ENCODE assay signal across 13 cellular contexts in the genomic region with DNA sequence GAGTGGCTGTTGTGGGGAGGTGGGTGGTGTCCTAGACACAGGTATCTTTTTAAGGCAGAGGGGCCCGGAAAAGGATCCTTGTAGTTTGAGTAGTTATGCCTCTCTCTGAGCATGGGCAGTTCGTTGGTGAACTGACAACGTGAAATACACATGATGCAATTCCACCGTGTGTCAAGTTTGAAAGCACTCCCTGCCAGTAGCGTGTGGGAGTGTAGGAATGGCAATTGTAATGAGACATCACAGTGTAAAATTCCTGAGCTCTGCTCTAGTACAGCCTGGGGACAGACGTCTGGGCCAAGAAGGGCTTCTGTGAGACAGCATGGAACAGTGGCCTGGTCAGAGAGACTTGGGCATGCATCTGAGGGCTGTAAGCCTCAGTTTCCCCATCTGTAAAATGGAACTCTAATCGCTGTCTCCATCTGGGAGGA. TPM values are rescaled to one million over a fixed set of nuclear protein-coding genes. Genes with fewer than 3 reads are reported as not detected.
DNase-seq lines count a peak whose midpoint lies in the region; ATAC-seq and TF ChIP-seq lines count a peak whose summit lies in the region.
"Had no signal": no experiment of that assay in that cellular context is flagged by ENCODE, and none has a peak within 500 bp of the region (broad histone marks: within the 10 kb centered on the region; RNA-seq: fewer than 3 reads in every experiment).

No MANE protein-coding gene starts in this region.

- intact Hi-C loops in mammary epithelial cell (cut with micrococcal nuclease): loop anchor here (5.0 kb wide), 1 partner anchor 540 kb away; no protein-coding TSS in a partner anchor

- POLR2A ChIA-PET in BJ (lab: Charles Lee): no interaction called here

- DNase-seq in BJ (ENCODE audit: low read depth) (peak; percentile 74), KBM-7 (peak; percentile 34), mammary epithelial cell (peak; percentile 75), myocyte (ENCODE audit: low read depth) (peak; percentile 22), NCI-H69 (lab: John Stamatoyannopoulos, UW) (no peak), NCI-H345 treated with DMSO at 0.1 percent for 48 hours (lab: John Stamatoyannopoulos, UW; ENCODE audit: unreplicated experiment) (no peak), SKM-1 (lab: John Stamatoyannopoulos, UW; ENCODE audit: unreplicated experiment) (no peak)
- no peak for DNase-seq in effector memory CD8-positive, alpha-beta T cell
- DNase-seq: NCI-H2029, SJCRH30, upper lobe of right lung had no signal

- H3K9ac ChIP-seq in mammary epithelial cell (ENCODE audit: insufficient read depth, low read length): no peak overlapping the region

- WGBS in mammary epithelial cell (ENCODE audit: low coverage, missing lambda C conversion rate): 5% methylated on average over 6 of the region's 7 CpGs

- H4K20me1 ChIP-seq in mammary epithelial cell (ENCODE audit: insufficient read depth, low read length): no peaks in the 10 kb centered on the region

- no peak overlapping the region for H3K4me2 ChIP-seq in mammary epithelial cell (ENCODE audit: insufficient read depth, low read depth, low read length)

- peaks cover 21 to 30% of the 10 kb centered on the region in 2 donors for H3K4me1 Mint-ChIP-seq in effector memory CD8-positive, alpha-beta T cell (ENCODE audit: low read depth in 2 of 2)

- H3K4me1 ChIP-seq in mammary epithelial cell (ENCODE audit: insufficient read depth, low read length): peaks cover 7% of the 10 kb centered on the region
- H3K4me1 ChIP-seq: SJCRH30 had no signal

- no peak overlapping the region for H3K27ac Mint-ChIP-seq in effector memory CD8-positive, alpha-beta T cell

- no peak overlapping the region for H3K4me3 Mint-ChIP-seq in effector memory CD8-positive, alpha-beta T cell
- H3K4me3 Mint-ChIP-seq: natural killer cell treated with Interleukin-12 subunit alpha and Interleukin-12 subunit beta and Interleukin-15 and Interleukin-18, amount 100 ng/mL, for 72 hours had no signal

- H3K4me3 ChIP-seq in BJ (ENCODE audit: low read depth, low read length) (no peak overlapping the region), mammary epithelial cell (replicated peaks in 1 of 3; ENCODE audit: insufficient read depth in 1 of 3, low read depth in 2 of 3, low read length in 3 of 3) (no peak overlapping the region)
- H3K4me3 ChIP-seq: HAP-1, SJCRH30, upper lobe of right lung had no signal

- H3K27me3 ChIP-seq in BJ (ENCODE audit: control insufficient read depth, insufficient read depth, low read length) (no peaks in the 10 kb centered on the region), mammary epithelial cell (ENCODE audit: insufficient read depth, low read length) (no peaks in the 10 kb centered on the region)
- H3K27me3 ChIP-seq: SJCRH30, upper lobe of right lung had no signal

- in situ Hi-C loops in KBM-7 (cut with MboI; ENCODE audit: low pct_unique_long_range_greater_than_20kb, low sequenced_read_pairs) (no loop called here), mammary epithelial cell (cut with MboI; ENCODE audit: low sequenced_read_pairs in 2 of 2) (no loop called here)

- H3K36me3 ChIP-seq in BJ (ENCODE audit: control insufficient read depth, insufficient read depth, low read length) (no peaks in the 10 kb centered on the region), mammary epithelial cell (ENCODE audit: insufficient read depth, low read length) (no peaks in the 10 kb centered on the region)
- H3K36me3 ChIP-seq: SJCRH30, upper lobe of right lung had no signal

- H3K27me3 Mint-ChIP-seq in effector memory CD8-positive, alpha-beta T cell: no peaks in the 10 kb centered on the region
- H3K27me3 Mint-ChIP-seq: natural killer cell treated with Interleukin-12 subunit alpha and Interleukin-12 subunit beta and Interleukin-15 and Interleukin-18, amount 100 ng/mL, for 72 hours had no signal

- no peaks in the 10 kb centered on the region for H3K9me3 Mint-ChIP-seq in effector memory CD8-positive, alpha-beta T cell
- H3K9me3 Mint-ChIP-seq: natural killer cell treated with Interleukin-12 subunit alpha and Interleukin-12 subunit beta and Interleukin-15 and Interleukin-18, amount 100 ng/mL, for 72 hours had no signal

- H2AFZ ChIP-seq in mammary epithelial cell (ENCODE audit: low read depth, low read length): peak overlapping the region; percentile 72

- TF ChIP-seq CTCF in BJ (IDR thresholded peaks at IDR 0.05; ENCODE audit: insufficient read depth, low read depth, low read length) (no peak), mammary epithelial cell (conservative IDR thresholded peaks at IDR 0.05 in 1 of 2, IDR thresholded peaks at IDR 0.05 in 1 of 2; ENCODE audit: extremely low read depth in 1 of 2, insufficient read depth in 1 of 2, low read depth in 1 of 2, low read length in 2 of 2) (no peak)

- dilution Hi-C loops in mammary epithelial cell (cut with HindIII; ENCODE audit: low sequenced_read_pairs): no loop called here

- no peaks in the 10 kb centered on the region for H3K9me3 ChIP-seq in mammary epithelial cell (replicated peaks; ENCODE audit: insufficient read depth, low read length)
- H3K9me3 ChIP-seq: HAP-1, SJCRH30, upper lobe of right lung had no signal

- BruUV-seq in mammary epithelial cell (replicated peaks; lab: Mats Ljungman, UMichigan): no TSS peak

- peaks cover 14% of the 10 kb centered on the region for H3K36me3 Mint-ChIP-seq in effector memory CD8-positive, alpha-beta T cell (ENCODE audit: insufficient read depth)
- H3K36me3 Mint-ChIP-seq: natural killer cell treated with Interleukin-12 subunit alpha and Interleukin-12 subunit beta and Interleukin-15 and Interleukin-18, amount 100 ng/mL, for 72 hours had no signal

- ATAC-seq in effector memory CD8-positive, alpha-beta T cell (replicated peaks): no peak
- ATAC-seq: natural killer cell treated with Interleukin-12 subunit alpha and Interleukin-12 subunit beta and Interleukin-15 and Interleukin-18, amount 100 ng/mL, for 72 hours; upper lobe of right lung had no signal

- no peaks in the 10 kb centered on the region for H3K79me2 ChIP-seq in mammary epithelial cell (ENCODE audit: insufficient read depth, low read length)

- CTCF ChIA-PET in BJ (lab: Yijun Ruan, JAX) (interaction anchor here (0.6 to 2.8 kb wide), 10 partner anchors 8 to 266 kb away, joined by 3 to 21 read pairs (median 9); a partner anchor contains a TSS), mammary epithelial cell (lab: Charles Lee; ENCODE audit: low non-redundant PET) (interaction anchor here (1.4 kb wide), 1 partner anchor 10 kb away, joined by 7 read pairs; a partner anchor contains a TSS)

- no peak overlapping the region for H3K27ac ChIP-seq in mammary epithelial cell (ENCODE audit: insufficient read depth, low read depth, low read length)
- H3K27ac ChIP-seq: SJCRH30, upper lobe of right lung had no signal

RNA-seq across cellular contexts. Expression of a gene that starts 10.4 kb away (rescaled TPM):
- 8.2 and 11.1 TPM in 2 replicates for polyA plus RNA-seq in BJ (2011; rRNA removed)
- 8.4 and 10.0 TPM in 2 replicates for polyA minus RNA-seq in BJ (2011; rRNA and poly(A)+ RNA removed)
- total RNA-seq in mammary epithelial cell: 10 to 100 TPM in 1 of 2 donors, 1 to 10 TPM in 1; 2.5 to 23.4 TPM
- polyA plus RNA-seq in mammary epithelial cell: 43.5 TPM
- 70.1 TPM for polyA minus RNA-seq in mammary epithelial cell
- total RNA-seq in myocyte: 0.26 and 0.67 TPM in 2 replicates
- 0.43 TPM for polyA plus RNA-seq in myocyte (2012)

RNA-seq across cellular contexts. Expression of a gene that starts 29.2 kb away (rescaled TPM):
- polyA plus RNA-seq in BJ (2011; rRNA removed) (15.6 and 35.4 TPM in 2 replicates), mammary epithelial cell (78.8 TPM)
- 19.2 and 27.1 TPM in 2 replicates for polyA minus RNA-seq in BJ (2011; rRNA and poly(A)+ RNA removed)
- total RNA-seq in mammary epithelial cell (10 to 100 TPM; 44.0 to 82.1 TPM), myocyte (84.3 and 87.2 TPM in 2 replicates)
- 65.9 TPM for polyA minus RNA-seq in mammary epithelial cell
- polyA plus RNA-seq in myocyte (2012): 115 TPM

RNA-seq across cellular contexts. Expression of a gene that starts 56.3 kb away (rescaled TPM):
- polyA plus RNA-seq in BJ (2011; rRNA removed): 7.4 and 9.2 TPM in 2 replicates
- 7.1 and 7.2 TPM in 2 replicates for polyA minus RNA-seq in BJ (2011; rRNA and poly(A)+ RNA removed)
- 10 to 100 TPM; 15.8 to 25.7 TPM for total RNA-seq in mammary epithelial cell
- polyA plus RNA-seq in mammary epithelial cell: 18.6 TPM
- polyA minus RNA-seq in mammary epithelial cell: 18.8 TPM
- total RNA-seq in myocyte: 25.9 and 41.0 TPM in 2 replicates
- polyA plus RNA-seq in myocyte (2012): 25.1 TPM

RNA-seq across cellular contexts. Expression of a gene that starts 59.2 kb away (rescaled TPM):
- 1.6 and 4.0 TPM in 2 replicates for polyA plus RNA-seq in BJ (2011; rRNA removed)
- 5.8 and 8.5 TPM in 2 replicates for polyA minus RNA-seq in BJ (2011; rRNA and poly(A)+ RNA removed)
- 10 to 100 TPM in 1 of 2 donors, 1 to 10 TPM in 1; 9.0 to 14.9 TPM for total RNA-seq in mammary epithelial cell
- 5.7 TPM for polyA plus RNA-seq in mammary epithelial cell
- 35.6 TPM for polyA minus RNA-seq in mammary epithelial cell
- total RNA-seq in myocyte: 1.1 and 1.8 TPM in 2 replicates
- polyA plus RNA-seq in myocyte (2012): 4.4 TPM

Comparison
In these comparisons a context has a peak if more than half of its experiments do, and no peak if none do; other contexts are left out.
1. DNase-seq: peak in BJ (single experiment), KBM-7 (single experiment), mammary epithelial cell (single experiment) and myocyte (single experiment); none in NCI-H69 (single experiment), effector memory CD8-positive, alpha-beta T cell (0 of 3), NCI-H345 treated with DMSO at 0.1 percent for 48 hours (single experiment) and SKM-1 (single experiment).